In the genomic region with DNA sequence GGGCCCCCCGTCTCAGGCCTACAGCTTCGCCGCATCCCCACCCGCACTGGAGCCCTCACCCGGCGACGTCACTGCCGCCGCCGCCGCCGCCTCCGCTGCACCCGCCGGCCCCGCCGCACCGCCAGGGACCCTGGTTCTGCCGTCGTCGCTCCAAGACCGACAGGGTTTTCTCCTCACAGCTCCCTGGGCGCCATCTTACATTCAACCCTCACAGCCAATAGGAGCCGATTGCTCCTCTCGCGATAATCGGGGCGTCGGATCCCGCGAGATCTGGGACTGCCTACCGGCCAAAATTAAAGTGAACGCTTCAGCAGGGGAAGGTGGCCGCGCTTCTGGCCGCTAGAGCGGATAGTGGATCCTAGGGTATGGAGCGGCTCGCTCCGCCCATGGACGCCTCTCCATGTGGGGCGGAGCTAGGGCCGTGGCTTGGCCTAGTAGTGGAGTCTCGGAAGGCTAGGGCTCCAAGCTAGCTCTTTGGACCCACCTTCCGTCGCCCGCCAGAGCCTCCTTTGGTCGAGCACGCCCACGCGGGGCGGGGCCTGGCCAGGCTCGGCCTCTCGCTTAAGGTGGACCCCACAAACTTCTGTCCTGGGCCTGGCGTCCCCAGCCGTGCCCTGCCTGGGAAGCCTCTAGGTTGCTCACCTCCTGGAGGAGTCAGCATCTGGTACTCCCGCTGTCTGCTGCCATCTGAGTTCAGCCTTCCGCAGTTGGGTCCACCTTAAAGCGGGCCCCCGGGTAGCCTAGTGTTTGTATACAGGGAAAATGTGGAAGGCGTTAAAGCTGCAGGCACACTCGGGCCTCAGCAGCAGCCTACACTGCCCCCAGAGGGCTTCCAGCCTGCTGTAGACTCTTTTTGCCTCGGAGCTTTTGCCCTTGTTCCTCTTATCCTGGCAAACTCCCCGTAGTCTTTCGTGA, we compare ENCODE assay signal across 8 cellular contexts. TPM values are rescaled to one million over a fixed set of nuclear protein-coding genes. Genes with fewer than 3 reads are reported as not detected.
DNase-seq lines count a peak whose midpoint lies in the region; ATAC-seq, FAIRE-seq and TF ChIP-seq lines count a peak whose summit lies in the region.

A gene with protein sequence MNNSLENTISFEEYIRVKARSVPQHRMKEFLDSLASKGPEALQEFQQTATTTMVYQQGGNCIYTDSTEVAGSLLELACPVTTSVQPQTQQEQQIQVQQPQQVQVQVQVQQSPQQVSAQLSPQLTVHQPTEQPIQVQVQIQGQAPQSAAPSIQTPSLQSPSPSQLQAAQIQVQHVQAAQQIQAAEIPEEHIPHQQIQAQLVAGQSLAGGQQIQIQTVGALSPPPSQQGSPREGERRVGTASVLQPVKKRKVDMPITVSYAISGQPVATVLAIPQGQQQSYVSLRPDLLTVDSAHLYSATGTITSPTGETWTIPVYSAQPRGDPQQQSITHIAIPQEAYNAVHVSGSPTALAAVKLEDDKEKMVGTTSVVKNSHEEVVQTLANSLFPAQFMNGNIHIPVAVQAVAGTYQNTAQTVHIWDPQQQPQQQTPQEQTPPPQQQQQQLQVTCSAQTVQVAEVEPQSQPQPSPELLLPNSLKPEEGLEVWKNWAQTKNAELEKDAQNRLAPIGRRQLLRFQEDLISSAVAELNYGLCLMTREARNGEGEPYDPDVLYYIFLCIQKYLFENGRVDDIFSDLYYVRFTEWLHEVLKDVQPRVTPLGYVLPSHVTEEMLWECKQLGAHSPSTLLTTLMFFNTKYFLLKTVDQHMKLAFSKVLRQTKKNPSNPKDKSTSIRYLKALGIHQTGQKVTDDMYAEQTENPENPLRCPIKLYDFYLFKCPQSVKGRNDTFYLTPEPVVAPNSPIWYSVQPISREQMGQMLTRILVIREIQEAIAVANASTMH (minus strand): TSS at position 219 of the 915 bp plus-strand sequence. CDS start 17,054 bp downstream, outside the sequence.

- FAIRE-seq in keratinocyte (lab: Jason Lieb, UNC) = peak; percentile 75

- peak; percentile 65 for ATAC-seq in GM19043 (IDR thresholded peaks at IDR 0.05; ENCODE audit: low read depth, unreplicated experiment)
- peak; percentile 76 for ATAC-seq in HG03378 (IDR thresholded peaks at IDR 0.05; ENCODE audit: unreplicated experiment)
- peak; percentile 83 to 87 for ATAC-seq in activated CD4-positive, CD25-positive, alpha-beta regulatory T cell treated with anti-CD3 and anti-CD28 coated beads, Interleukin-2, amount 50 U/mL, for 24 hours

- dilution Hi-C loops in keratinocyte (cut with MboI; ENCODE audit: extremely low pct_ligation_motif_present, low sequenced_read_pairs) = no loop called here

- H3K36me3 ChIP-seq in keratinocyte (ENCODE audit: control insufficient read depth in 2 of 2, extremely low read depth in 1 of 2, insufficient read depth in 2 of 2, low read length in 2 of 2) = peaks cover 17 to 27% of the 10 kb centered on the region in 2 experiments

- H3K4me3 ChIP-seq in keratinocyte (ENCODE audit: control insufficient read depth in 2 of 3, extremely low read depth in 1 of 3, insufficient read depth in 2 of 3, low read depth in 1 of 3, low read length in 3 of 3) = peak within 1 kb of the TSS; percentile 58 to 96 (median 80)

- peaks cover 42% of the 10 kb centered on the region for H3K79me2 ChIP-seq in keratinocyte (ENCODE audit: control insufficient read depth, insufficient read depth, low read length)

- peak within 1 kb of the TSS; percentile 86 for H3K27ac ChIP-seq in keratinocyte (ENCODE audit: control insufficient read depth, insufficient read depth, low read length)

- no peaks in the 10 kb centered on the region for H4K20me1 ChIP-seq in keratinocyte (ENCODE audit: control insufficient read depth, extremely low read depth, insufficient read depth, low read length)

- peak within 1 kb of the TSS; percentile 94 for H3K9ac ChIP-seq in keratinocyte (ENCODE audit: control insufficient read depth, extremely low read depth, insufficient read depth, low read length)

- DNase-seq in Ammon's horn (ENCODE audit: low spot score) (peak; percentile 97), NCI-H446 treated with DMSO at 0.1 percent for 48 hours (lab: John Stamatoyannopoulos, UW) (peak; percentile 94), cerebellar cortex (ENCODE audit: low spot score) (peak; percentile 99), keratinocyte (ENCODE audit: low read depth, low spot score) (peak; percentile 81)
- DNase-seq in stimulated activated CD4-positive, alpha-beta T cell treated with anti-CD3 and anti-CD28 coated beads, Interleukin-15, amount 100 ng/mL, for 1 hour (ENCODE audit: low read depth in 1 of 2, low spot score in 1 of 2) = peak; percentile 86 to 90

- H3K4me1 ChIP-seq in keratinocyte (ENCODE audit: control insufficient read depth, extremely low read depth, insufficient read depth, low read length) = peaks cover 13% of the 10 kb centered on the region

- no peaks in the 10 kb centered on the region for H3K9me3 ChIP-seq in keratinocyte (ENCODE audit: control insufficient read depth, low read depth, low read length)

- H3K9me1 ChIP-seq in keratinocyte (ENCODE audit: control insufficient read depth, extremely low read depth, insufficient read depth, low read length) = no peaks in the 10 kb centered on the region

- peak; percentile 65 to 70 (median 69) for TF ChIP-seq CTCF in keratinocyte (optimal IDR thresholded peaks at IDR 0.05 in 1 of 3, IDR thresholded peaks at IDR 0.05 in 1 of 3, conservative IDR thresholded peaks at IDR 0.05 in 1 of 3; ENCODE audit: extremely low read depth in 1 of 3, insufficient read depth in 2 of 3, low read length in 3 of 3)

- H2AFZ ChIP-seq in keratinocyte (ENCODE audit: control insufficient read depth, low read length) = peak within 1 kb of the TSS; percentile 88

- H3K27me3 ChIP-seq in keratinocyte (ENCODE audit: control insufficient read depth, extremely low read depth, insufficient read depth, low read length) = no peaks in the 10 kb centered on the region

- H3K4me2 ChIP-seq in keratinocyte (ENCODE audit: control insufficient read depth, extremely low read depth, insufficient read depth, low read depth, low read length) = peak within 1 kb of the TSS; percentile 92

RNA-seq across cellular contexts. Expression of the gene that starts here (rescaled TPM):
- polyA plus RNA-seq in keratinocyte = 60.4 to 79.5 TPM (median 71.2 TPM) in 3 replicates
- polyA plus RNA-seq in keratinocyte (2011; ENCODE audit: low read depth) = 130 TPM
- 40.7 and 58.7 TPM in 2 replicates for polyA plus RNA-seq in keratinocyte (2011; cell fraction: cytosol; rRNA removed)
- polyA plus RNA-seq in keratinocyte (2011; cell fraction: nucleus; rRNA removed) = 156 and 179 TPM in 2 replicates
- polyA plus RNA-seq in keratinocyte (2012; ENCODE audit: low replicate concordance) = 35.9 and 38.4 TPM in 2 replicates
- 89.7 to 118 TPM (median 101 TPM) in 3 replicates for polyA minus RNA-seq in keratinocyte
- 70.0 TPM for polyA minus RNA-seq in keratinocyte (2011; cell fraction: cytosol; rRNA and poly(A)+ RNA removed)
- polyA minus RNA-seq in keratinocyte (2011; cell fraction: nucleus; rRNA and poly(A)+ RNA removed) = 35.2 and 61.8 TPM in 2 replicates

Comparison
In these comparisons a context has a peak if more than half of its experiments do, and no peak if none do; other contexts are left out.
1. Peak in every context shown above with its lines: DNase-seq, ATAC-seq, H3K4me3 ChIP-seq and H3K27ac ChIP-seq.